Comparison of ENCODE assay signal across 23 cellular contexts in the genomic region with DNA sequence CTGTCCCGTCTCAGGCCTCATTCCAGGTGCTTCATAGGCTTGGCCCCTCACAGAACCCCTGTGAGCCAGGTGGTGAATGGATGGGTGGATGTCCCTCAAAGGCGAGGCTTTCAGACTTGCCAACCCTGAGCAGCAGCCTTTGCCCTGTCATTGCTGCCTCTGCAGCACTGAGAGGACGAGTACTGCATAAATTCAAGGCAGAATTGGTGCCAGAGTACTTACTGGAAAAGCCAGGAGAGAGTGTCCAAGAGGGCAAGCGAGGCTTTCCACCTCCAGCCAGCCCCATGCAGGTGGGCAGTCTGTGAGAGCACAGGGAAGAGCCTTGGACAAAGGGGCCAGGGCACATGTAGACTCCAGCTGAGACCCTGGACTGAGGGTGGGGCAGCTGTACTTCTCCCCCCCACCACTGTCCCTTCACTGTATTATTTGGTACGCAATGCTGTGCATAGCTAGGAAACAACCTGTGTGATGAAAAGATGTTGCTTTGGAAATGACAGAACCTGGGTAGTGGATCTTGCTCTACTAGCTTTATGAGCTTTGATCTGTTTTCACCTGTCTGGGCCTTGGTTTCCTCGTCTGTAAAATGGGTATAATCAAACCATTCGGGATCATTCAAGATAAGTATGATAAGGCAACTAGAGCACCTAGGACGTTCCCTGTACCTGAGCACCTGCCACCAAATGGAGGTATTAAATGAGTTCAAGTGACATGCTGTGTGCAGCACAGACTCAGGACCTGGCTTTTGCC.
"Had no signal": no experiment of that assay in that cellular context is flagged by ENCODE, and none has a peak within 500 bp of the region (broad histone marks: within the 10 kb centered on the region; RNA-seq: fewer than 3 reads in every experiment).

No MANE protein-coding gene starts in this region.

- H3K4me3 ChIP-seq: dorsolateral prefrontal cortex, heart right ventricle, left ventricle myocardium inferior, mucosa of descending colon, pancreas, testis, tibial nerve, upper lobe of right lung, vagina had no signal

- H3K9me3 ChIP-seq: heart right ventricle, left ventricle myocardium inferior, mucosa of descending colon, pancreas, testis, tibial nerve, upper lobe of right lung, vagina had no signal

- H3K27me3 ChIP-seq: pancreas, testis, tibial nerve, upper lobe of right lung, vagina had no signal

- H3K36me3 Mint-ChIP-seq: naive thymus-derived CD8-positive, alpha-beta T cell; stimulated activated memory B cell treated with anti-CD40 and anti-IgM and Interleukin-4, amounts not matched to agents 10 μg/mL and 1 μg/mL and 100 μg/mL, for 72 hours had no signal

- H3K27ac ChIP-seq: dorsolateral prefrontal cortex, heart right ventricle, left ventricle myocardium inferior, pancreas, testis, tibial nerve, upper lobe of right lung, vagina had no signal

- H3K4me1 Mint-ChIP-seq: stimulated activated memory B cell treated with anti-CD40 and anti-IgM and Interleukin-4, amounts not matched to agents 10 μg/mL and 1 μg/mL and 100 μg/mL, for 72 hours; stimulated activated naive CD8-positive, alpha-beta T cell treated with anti-CD3 and anti-CD28 coated beads, Interleukin-15, amount 100 ng/mL, for 72 hours had no signal

- DNase-seq: cortex of kidney; dorsolateral prefrontal cortex; effector memory CD4-positive, alpha-beta T cell; heart right ventricle; hypothalamus; islet precursor cell; left ventricle myocardium inferior; mammary epithelial cell; mucosa of descending colon; naive thymus-derived CD8-positive, alpha-beta T cell; stimulated activated CD4-positive, alpha-beta T cell treated with anti-CD3 and anti-CD28 coated beads, Interleukin-15, amount 100 ng/mL, for 24 hours; stimulated activated CD4-positive, alpha-beta T cell treated with anti-CD3 and anti-CD28 coated beads, Interleukin-1b, Interleukin-23, amount 100 ng/mL, for 48 hours; stimulated activated CD4-positive, alpha-beta T cell treated with anti-CD3 and anti-CD28 coated beads, Interleukin-4, amount 100 ng/mL, for 24 hours; stimulated activated naive CD8-positive, alpha-beta T cell treated with anti-CD3 and anti-CD28 coated beads, Interleukin-15, amount 100 ng/mL, for 72 hours; testis; upper lobe of right lung had no signal

- H3K9me3 Mint-ChIP-seq: naive thymus-derived CD8-positive, alpha-beta T cell; stimulated activated naive CD8-positive, alpha-beta T cell treated with anti-CD3 and anti-CD28 coated beads, Interleukin-15, amount 100 ng/mL, for 72 hours had no signal

- H3K36me3 ChIP-seq: heart right ventricle, left ventricle myocardium inferior, pancreas, upper lobe of right lung, vagina had no signal

- ATAC-seq: esophagus mucosa; heart right ventricle; mucosa of descending colon; naive thymus-derived CD8-positive, alpha-beta T cell; pancreas; right cardiac atrium; stimulated activated memory B cell treated with anti-CD40 and anti-IgM and Interleukin-4, amounts not matched to agents 10 μg/mL and 1 μg/mL and 100 μg/mL, for 72 hours; stimulated activated naive CD8-positive, alpha-beta T cell treated with anti-CD3 and anti-CD28 coated beads, Interleukin-15, amount 100 ng/mL, for 72 hours; upper lobe of right lung had no signal

- H3K4me3 Mint-ChIP-seq: naive thymus-derived CD8-positive, alpha-beta T cell; stimulated activated memory B cell treated with anti-CD40 and anti-IgM and Interleukin-4, amounts not matched to agents 10 μg/mL and 1 μg/mL and 100 μg/mL, for 72 hours; stimulated activated naive CD8-positive, alpha-beta T cell treated with anti-CD3 and anti-CD28 coated beads, Interleukin-15, amount 100 ng/mL, for 72 hours had no signal

- H3K27ac Mint-ChIP-seq: naive thymus-derived CD8-positive, alpha-beta T cell; progenitor cell of endocrine pancreas; stimulated activated memory B cell treated with anti-CD40 and anti-IgM and Interleukin-4, amounts not matched to agents 10 μg/mL and 1 μg/mL and 100 μg/mL, for 72 hours; stimulated activated naive CD8-positive, alpha-beta T cell treated with anti-CD3 and anti-CD28 coated beads, Interleukin-15, amount 100 ng/mL, for 72 hours had no signal

- H3K4me1 ChIP-seq: left ventricle myocardium inferior, pancreas, upper lobe of right lung, vagina had no signal
